Comparison of ENCODE assay signal across 18 cellular contexts in the genomic region with DNA sequence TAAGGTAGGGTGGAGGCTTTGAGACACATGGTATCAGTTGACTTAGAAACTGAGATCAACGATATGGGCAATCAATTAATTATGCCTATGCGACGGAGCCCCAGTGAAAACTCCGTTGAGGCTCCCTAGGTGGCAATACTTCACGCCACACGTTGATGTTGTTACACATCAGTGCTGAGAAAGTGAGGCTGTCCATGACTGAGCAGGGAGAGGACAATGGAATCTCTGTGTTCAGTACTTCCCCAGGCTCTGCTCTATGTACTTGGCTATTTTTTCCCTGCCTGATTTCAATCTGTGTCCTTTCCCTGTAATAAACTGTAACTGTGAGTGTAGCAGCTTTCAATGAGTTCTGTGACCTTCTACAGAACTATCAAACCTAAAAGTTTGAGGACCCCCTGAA.
DNase-seq lines count a peak whose midpoint lies in the region; ATAC-seq, FAIRE-seq and TF ChIP-seq lines count a peak whose summit lies in the region.
"Had no signal": no experiment of that assay in that cellular context is flagged by ENCODE, and none has a peak within 500 bp of the region (broad histone marks: within the 10 kb centered on the region; RNA-seq: fewer than 3 reads in every experiment).

No MANE protein-coding gene starts in this region.

- no peak overlapping the region for H3K27ac Mint-ChIP-seq in GM23338
- H3K27ac Mint-ChIP-seq in neural crest cell (ENCODE audit: unreplicated experiment), result peak overlapping the region; percentile 45
- H3K27ac Mint-ChIP-seq: B cell; CD4-positive, alpha-beta T cell had no signal

- TF ChIP-seq CTCF in GM23338 (conservative IDR thresholded peaks at IDR 0.05; ENCODE audit: low read depth in 2 of 2) (no peak), neural crest cell (conservative IDR thresholded peaks at IDR 0.05) (no peak), D721Med (IDR thresholded peaks at IDR 0.05; ENCODE audit: insufficient read depth, missing control alignments) (no peak)

- H3F3A ChIP-seq in GM23338 (replicated peaks; ENCODE audit: low read depth), result no peaks in the 10 kb centered on the region

- H3K27me3 ChIP-seq in GM23338 (ENCODE audit: insufficient read depth), result no peaks in the 10 kb centered on the region

- no peaks in the 10 kb centered on the region for H3K4me1 ChIP-seq in GM23338 (ENCODE audit: insufficient read depth)

- no peak for DNase-seq in GM23338 (ENCODE audit: low spot score)
- peak; percentile 18 for DNase-seq in HT1080 (ENCODE audit: low read depth)
- peak; percentile 19 for DNase-seq in epidermal melanocyte (ENCODE audit: insufficient read length, low spot score)
- DNase-seq in neural crest cell (ENCODE audit: low read depth, low spot score), result no peak
- DNase-seq in inferior parietal cortex (ENCODE audit: extremely low spot score), result no peak
- no peak for DNase-seq in D721Med (ENCODE audit: insufficient read length, low spot score)
- no peak for DNase-seq in stimulated activated CD4-positive, alpha-beta T cell treated with anti-CD3 and anti-CD28 coated beads, Interleukin-2, amount 100 ng/mL, for 48 hours
- DNase-seq: C1 segment of cervical spinal cord; CD4-positive, alpha-beta T cell; DND-41; GDM1; GOT3; HCEC 1CT had no signal

- H3K79me2 ChIP-seq in GM23338 (replicated peaks; ENCODE audit: insufficient read depth), result no peaks in the 10 kb centered on the region

- 0 out of 2 replicates have a peak, but pooled peaks cover 5% of the 10 kb centered on the region for H3K9me2 ChIP-seq in GM23338 (ENCODE audit: insufficient read depth)

- H4K20me1 ChIP-seq in GM23338 (replicated peaks; ENCODE audit: insufficient read depth), result no peaks in the 10 kb centered on the region

- no peak for FAIRE-seq in D721Med (lab: Jason Lieb, UNC)
- FAIRE-seq: A204.1, GM12892 had no signal

- peak overlapping the region; percentile 60; the same call in 1 of the 2 replicates for H2AFZ ChIP-seq in GM23338

- H3K36me3 ChIP-seq in GM23338 (ENCODE audit: insufficient read depth), result no peaks in the 10 kb centered on the region

- no peaks in the 10 kb centered on the region; the same call in 2 of the 3 replicates for H3K9me3 Mint-ChIP-seq in GM23338
- no peaks in the 10 kb centered on the region for H3K9me3 Mint-ChIP-seq in neural crest cell
- H3K9me3 Mint-ChIP-seq: CD4-positive, alpha-beta T cell had no signal

- no peak overlapping the region for H3K4me3 ChIP-seq in GM23338

- H3K27ac ChIP-seq in GM23338 (ENCODE audit: low read depth), result no peak overlapping the region
- H3K27ac ChIP-seq: HL-60 had no signal

- H3K36me3 Mint-ChIP-seq in GM23338 (ENCODE audit: low read depth), result no peaks in the 10 kb centered on the region
- H3K36me3 Mint-ChIP-seq in neural crest cell (ENCODE audit: low read depth), result no peaks in the 10 kb centered on the region

- no peak overlapping the region for H3K4me2 ChIP-seq in GM23338

- no peak for ATAC-seq in GM23338

- H3K4me1 Mint-ChIP-seq in GM23338, result no peaks in the 10 kb centered on the region; the same call in 2 of the 3 replicates
- peaks cover 5% of the 10 kb centered on the region for H3K4me1 Mint-ChIP-seq in neural crest cell
- H3K4me1 Mint-ChIP-seq: B cell had no signal

- H3K27me3 Mint-ChIP-seq in GM23338 (ENCODE audit: insufficient read depth, low read depth, poor library complexity), result peaks cover 5% of the 10 kb centered on the region
- H3K27me3 Mint-ChIP-seq in neural crest cell (ENCODE audit: low read depth), result no peaks in the 10 kb centered on the region
- H3K27me3 Mint-ChIP-seq: IgD-negative memory B cell had no signal

- H3K4me3 Mint-ChIP-seq in GM23338 (no peak overlapping the region), neural crest cell (no peak overlapping the region)
- H3K4me3 Mint-ChIP-seq: B cell; CD4-positive, alpha-beta T cell; IgD-negative memory B cell had no signal

TF ChIP-seq in GM23338, 12 proteins besides CTCF, POLR2A, EP300 and RAD21 (continues in another document):
- TF ChIP-seq NANOG (IDR thresholded peaks at IDR 0.05; ENCODE audit: borderline replicate concordance) (no peak), CREB1 (CRISPR knock-in tag; IDR thresholded peaks at IDR 0.05; ENCODE audit: low read depth) (no peak), ZNF331 (CRISPR knock-in tag; IDR thresholded peaks at IDR 0.05; ENCODE audit: low read depth) (no peak), EZH2phosphoT487 (IDR thresholded peaks at IDR 0.05; ENCODE audit: unreplicated experiment) (no peak), STAT1 (IDR thresholded peaks at IDR 0.05; ENCODE audit: unreplicated experiment) (no peak)
- TF ChIP-seq, protein P1, sequence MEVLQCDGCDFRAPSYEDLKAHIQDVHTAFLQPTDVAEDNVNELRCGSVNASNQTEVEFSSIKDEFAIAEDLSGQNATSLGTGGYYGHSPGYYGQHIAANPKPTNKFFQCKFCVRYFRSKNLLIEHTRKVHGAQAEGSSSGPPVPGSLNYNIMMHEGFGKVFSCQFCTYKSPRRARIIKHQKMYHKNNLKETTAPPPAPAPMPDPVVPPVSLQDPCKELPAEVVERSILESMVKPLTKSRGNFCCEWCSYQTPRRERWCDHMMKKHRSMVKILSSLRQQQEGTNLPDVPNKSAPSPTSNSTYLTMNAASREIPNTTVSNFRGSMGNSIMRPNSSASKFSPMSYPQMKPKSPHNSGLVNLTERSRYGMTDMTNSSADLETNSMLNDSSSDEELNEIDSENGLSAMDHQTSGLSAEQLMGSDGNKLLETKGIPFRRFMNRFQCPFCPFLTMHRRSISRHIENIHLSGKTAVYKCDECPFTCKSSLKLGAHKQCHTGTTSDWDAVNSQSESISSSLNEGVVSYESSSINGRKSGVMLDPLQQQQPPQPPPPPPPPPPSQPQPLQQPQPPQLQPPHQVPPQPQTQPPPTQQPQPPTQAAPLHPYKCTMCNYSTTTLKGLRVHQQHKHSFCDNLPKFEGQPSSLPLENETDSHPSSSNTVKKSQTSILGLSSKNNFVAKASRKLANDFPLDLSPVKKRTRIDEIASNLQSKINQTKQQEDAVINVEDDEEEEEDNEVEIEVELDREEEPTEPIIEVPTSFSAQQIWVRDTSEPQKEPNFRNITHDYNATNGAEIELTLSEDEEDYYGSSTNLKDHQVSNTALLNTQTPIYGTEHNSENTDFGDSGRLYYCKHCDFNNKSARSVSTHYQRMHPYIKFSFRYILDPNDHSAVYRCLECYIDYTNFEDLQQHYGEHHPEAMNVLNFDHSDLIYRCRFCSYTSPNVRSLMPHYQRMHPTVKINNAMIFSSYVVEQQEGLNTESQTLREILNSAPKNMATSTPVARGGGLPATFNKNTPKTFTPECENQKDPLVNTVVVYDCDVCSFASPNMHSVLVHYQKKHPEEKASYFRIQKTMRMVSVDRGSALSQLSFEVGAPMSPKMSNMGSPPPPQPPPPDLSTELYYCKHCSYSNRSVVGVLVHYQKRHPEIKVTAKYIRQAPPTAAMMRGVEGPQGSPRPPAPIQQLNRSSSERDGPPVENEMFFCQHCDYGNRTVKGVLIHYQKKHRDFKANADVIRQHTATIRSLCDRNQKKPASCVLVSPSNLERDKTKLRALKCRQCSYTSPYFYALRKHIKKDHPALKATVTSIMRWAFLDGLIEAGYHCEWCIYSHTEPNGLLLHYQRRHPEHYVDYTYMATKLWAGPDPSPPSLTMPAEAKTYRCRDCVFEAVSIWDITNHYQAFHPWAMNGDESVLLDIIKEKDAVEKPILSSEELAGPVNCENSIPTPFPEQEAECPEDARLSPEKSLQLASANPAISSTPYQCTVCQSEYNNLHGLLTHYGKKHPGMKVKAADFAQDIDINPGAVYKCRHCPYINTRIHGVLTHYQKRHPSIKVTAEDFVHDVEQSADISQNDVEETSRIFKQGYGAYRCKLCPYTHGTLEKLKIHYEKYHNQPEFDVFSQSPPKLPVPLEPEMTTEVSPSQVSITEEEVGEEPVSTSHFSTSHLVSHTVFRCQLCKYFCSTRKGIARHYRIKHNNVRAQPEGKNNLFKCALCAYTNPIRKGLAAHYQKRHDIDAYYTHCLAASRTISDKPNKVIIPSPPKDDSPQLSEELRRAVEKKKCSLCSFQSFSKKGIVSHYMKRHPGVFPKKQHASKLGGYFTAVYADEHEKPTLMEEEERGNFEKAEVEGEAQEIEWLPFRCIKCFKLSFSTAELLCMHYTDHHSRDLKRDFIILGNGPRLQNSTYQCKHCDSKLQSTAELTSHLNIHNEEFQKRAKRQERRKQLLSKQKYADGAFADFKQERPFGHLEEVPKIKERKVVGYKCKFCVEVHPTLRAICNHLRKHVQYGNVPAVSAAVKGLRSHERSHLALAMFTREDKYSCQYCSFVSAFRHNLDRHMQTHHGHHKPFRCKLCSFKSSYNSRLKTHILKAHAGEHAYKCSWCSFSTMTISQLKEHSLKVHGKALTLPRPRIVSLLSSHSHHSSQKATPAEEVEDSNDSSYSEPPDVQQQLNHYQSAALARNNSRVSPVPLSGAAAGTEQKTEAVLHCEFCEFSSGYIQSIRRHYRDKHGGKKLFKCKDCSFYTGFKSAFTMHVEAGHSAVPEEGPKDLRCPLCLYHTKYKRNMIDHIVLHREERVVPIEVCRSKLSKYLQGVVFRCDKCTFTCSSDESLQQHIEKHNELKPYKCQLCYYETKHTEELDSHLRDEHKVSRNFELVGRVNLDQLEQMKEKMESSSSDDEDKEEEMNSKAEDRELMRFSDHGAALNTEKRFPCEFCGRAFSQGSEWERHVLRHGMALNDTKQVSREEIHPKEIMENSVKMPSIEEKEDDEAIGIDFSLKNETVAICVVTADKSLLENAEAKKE (CRISPR knock-in tag; IDR thresholded peaks at IDR 0.05), result no peak
- TF ChIP-seq, protein P2, sequence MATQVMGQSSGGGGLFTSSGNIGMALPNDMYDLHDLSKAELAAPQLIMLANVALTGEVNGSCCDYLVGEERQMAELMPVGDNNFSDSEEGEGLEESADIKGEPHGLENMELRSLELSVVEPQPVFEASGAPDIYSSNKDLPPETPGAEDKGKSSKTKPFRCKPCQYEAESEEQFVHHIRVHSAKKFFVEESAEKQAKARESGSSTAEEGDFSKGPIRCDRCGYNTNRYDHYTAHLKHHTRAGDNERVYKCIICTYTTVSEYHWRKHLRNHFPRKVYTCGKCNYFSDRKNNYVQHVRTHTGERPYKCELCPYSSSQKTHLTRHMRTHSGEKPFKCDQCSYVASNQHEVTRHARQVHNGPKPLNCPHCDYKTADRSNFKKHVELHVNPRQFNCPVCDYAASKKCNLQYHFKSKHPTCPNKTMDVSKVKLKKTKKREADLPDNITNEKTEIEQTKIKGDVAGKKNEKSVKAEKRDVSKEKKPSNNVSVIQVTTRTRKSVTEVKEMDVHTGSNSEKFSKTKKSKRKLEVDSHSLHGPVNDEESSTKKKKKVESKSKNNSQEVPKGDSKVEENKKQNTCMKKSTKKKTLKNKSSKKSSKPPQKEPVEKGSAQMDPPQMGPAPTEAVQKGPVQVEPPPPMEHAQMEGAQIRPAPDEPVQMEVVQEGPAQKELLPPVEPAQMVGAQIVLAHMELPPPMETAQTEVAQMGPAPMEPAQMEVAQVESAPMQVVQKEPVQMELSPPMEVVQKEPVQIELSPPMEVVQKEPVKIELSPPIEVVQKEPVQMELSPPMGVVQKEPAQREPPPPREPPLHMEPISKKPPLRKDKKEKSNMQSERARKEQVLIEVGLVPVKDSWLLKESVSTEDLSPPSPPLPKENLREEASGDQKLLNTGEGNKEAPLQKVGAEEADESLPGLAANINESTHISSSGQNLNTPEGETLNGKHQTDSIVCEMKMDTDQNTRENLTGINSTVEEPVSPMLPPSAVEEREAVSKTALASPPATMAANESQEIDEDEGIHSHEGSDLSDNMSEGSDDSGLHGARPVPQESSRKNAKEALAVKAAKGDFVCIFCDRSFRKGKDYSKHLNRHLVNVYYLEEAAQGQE (IDR thresholded peaks at IDR 0.05; ENCODE audit: unreplicated experiment), result no peak

Comparison
In these comparisons a context has a peak if more than half of its experiments do, and no peak if none do; other contexts are left out.
1. DNase-seq: peak in HT1080 (single experiment) and epidermal melanocyte (single experiment); none in GM23338 (single experiment), neural crest cell (single experiment), inferior parietal cortex (single experiment), D721Med (single experiment) and stimulated activated CD4-positive, alpha-beta T cell treated with anti-CD3 and anti-CD28 coated beads, Interleukin-2, amount 100 ng/mL, for 48 hours (0 of 2).